In the genomic region with DNA sequence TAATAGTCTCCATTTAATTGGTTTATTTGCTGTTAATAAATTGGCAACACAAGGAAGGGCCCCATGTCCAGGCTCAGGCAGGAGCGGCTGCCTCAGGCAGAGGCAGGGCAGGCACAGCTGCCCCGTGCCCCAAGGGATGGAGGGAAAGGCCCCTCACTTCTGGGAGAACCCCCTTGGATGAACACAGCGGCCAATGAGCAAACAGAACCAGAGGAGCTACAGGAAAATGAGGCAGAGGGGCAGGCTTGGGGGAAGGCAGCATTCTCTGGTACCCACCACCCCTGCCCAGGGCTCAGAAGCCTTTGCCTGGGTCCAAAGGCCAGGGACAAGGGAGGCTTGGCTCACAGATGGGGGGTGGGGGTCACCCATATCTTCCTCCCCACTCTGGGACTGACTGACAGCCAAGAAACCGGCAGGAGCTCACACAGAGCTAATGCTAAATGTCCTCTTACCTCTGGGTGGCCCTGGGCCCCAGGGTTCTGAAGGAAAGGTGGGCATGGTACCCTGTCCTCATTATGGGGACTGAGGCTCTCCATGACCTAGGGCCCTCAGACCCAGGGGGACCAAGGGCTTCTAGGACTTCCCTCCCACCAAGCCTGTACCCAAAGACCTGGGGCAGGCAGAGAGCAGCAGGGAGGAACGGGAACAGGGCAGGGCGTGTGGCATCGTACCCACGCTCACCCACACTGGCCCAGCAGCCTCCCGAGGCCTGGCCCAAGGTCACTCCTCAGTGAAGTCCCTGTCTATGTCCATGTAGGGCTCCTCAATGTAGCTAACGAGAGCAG, we compare ENCODE assay signal across 26 cellular contexts. TPM values are rescaled to one million over a fixed set of nuclear protein-coding genes. Genes with fewer than 3 reads are reported as not detected.
A peak's percentile ranks its signal among the peaks of the same experiment; 100 is the strongest.
DNase-seq lines count a peak whose midpoint lies in the region; ATAC-seq, FAIRE-seq and TF ChIP-seq lines count a peak whose summit lies in the region.
"Had no signal": no experiment of that assay in that cellular context is flagged by ENCODE, and none has a peak within 500 bp of the region (broad histone marks: within the 10 kb centered on the region; RNA-seq: fewer than 3 reads in every experiment).

No MANE protein-coding gene starts in this region.

- no peak overlapping the region; a peak in 1 of 4 replicates for H3K27ac ChIP-seq in SK-N-SH (ENCODE audit: low read depth in 2 of 2, low read length in 1 of 2)
- H3K27ac ChIP-seq in endodermal cell (ENCODE audit: low read depth, low read length): no peak overlapping the region
- no peak overlapping the region for H3K27ac ChIP-seq in kidney (ENCODE audit: low read depth in 2 of 2, low read length in 2 of 2)
- no peak overlapping the region for H3K27ac ChIP-seq in spleen
- no peak overlapping the region for H3K27ac ChIP-seq in PC-9
- H3K27ac ChIP-seq in GM23248: no peak overlapping the region
- H3K27ac ChIP-seq: neural progenitor cell, Peyer's patch, VCaP had no signal

- no TSS peak for BruUV-seq in PC-9 (replicated peaks; lab: Mats Ljungman, UMichigan)

- peaks cover 3% of the 10 kb centered on the region for H3K4me1 Mint-ChIP-seq in endodermal cell
- H3K4me1 Mint-ChIP-seq: neural progenitor cell; stimulated activated naive CD8-positive, alpha-beta T cell treated with anti-CD3 and anti-CD28 coated beads, Interleukin-15, amount 100 ng/mL, for 72 hours had no signal

- TF ChIP-seq CTCF in SK-N-SH (IDR thresholded peaks at IDR 0.05) (0 out of 2 replicates have a peak, but pooled peaks have one; percentile 4), endodermal cell (conservative IDR thresholded peaks at IDR 0.05) (peak; percentile 7), kidney (IDR thresholded peaks at IDR 0.05; ENCODE audit: borderline replicate concordance, extremely low read depth, insufficient read depth) (no peak), spleen (IDR thresholded peaks at IDR 0.05 in 8 of 11, conservative IDR thresholded peaks at IDR 0.05 in 3 of 11) (no peak), PC-9 (conservative IDR thresholded peaks at IDR 0.05) (no peak)

- POLR2A ChIA-PET in SK-N-SH (lab: Yijun Ruan, JAX) (no interaction called here), PC-9 (lab: Charles Lee; ENCODE audit: unreplicated experiment) (no interaction called here)

- no peaks in the 10 kb centered on the region for H4K20me1 ChIP-seq in SK-N-SH (ENCODE audit: insufficient read depth)
- no peaks in the 10 kb centered on the region; the same call in 1 of the 2 replicates for H4K20me1 ChIP-seq in PC-9 (ENCODE audit: insufficient read depth)
- H4K20me1 ChIP-seq in GM23248 (ENCODE audit: insufficient read depth): no peaks in the 10 kb centered on the region

- peaks cover 81% of the 10 kb centered on the region for H3K36me3 Mint-ChIP-seq in endodermal cell (ENCODE audit: low read depth)

- TF ChIP-seq RAD21 in SK-N-SH (IDR thresholded peaks at IDR 0.05; ENCODE audit: low read length): no peak

- no peak for FAIRE-seq in kidney (lab: Jason Lieb, UNC)
- FAIRE-seq: bronchial epithelial cell had no signal

- H3K79me2 ChIP-seq in SK-N-SH (ENCODE audit: insufficient read depth) (no peaks in the 10 kb centered on the region), PC-9 (ENCODE audit: low read depth) (no peaks in the 10 kb centered on the region), GM23248 (ENCODE audit: insufficient read depth) (no peaks in the 10 kb centered on the region)

- no peaks in the 10 kb centered on the region for H3K27me3 ChIP-seq in SK-N-SH (ENCODE audit: insufficient read depth)
- H3K27me3 ChIP-seq in endodermal cell (ENCODE audit: control insufficient read depth, insufficient read depth, low read length, poor library complexity, severe bottlenecking): no peaks in the 10 kb centered on the region
- H3K27me3 ChIP-seq in spleen (replicated peaks in 1 of 7): no peaks in the 10 kb centered on the region
- no peaks in the 10 kb centered on the region for H3K27me3 ChIP-seq in PC-9 (ENCODE audit: insufficient read depth, low read depth)
- H3K27me3 ChIP-seq in GM23248 (replicated peaks; ENCODE audit: insufficient read depth): no peaks in the 10 kb centered on the region
- H3K27me3 ChIP-seq: adrenal gland, neural progenitor cell, Peyer's patch had no signal

- H3K27me3 Mint-ChIP-seq in endodermal cell (ENCODE audit: insufficient read depth): no peaks in the 10 kb centered on the region
- H3K27me3 Mint-ChIP-seq: CD8-positive, alpha-beta memory T cell; dendritic cell treated with granulocyte-macrophage colony-stimulating factor and Interleukin-4, amounts not matched to agents 40 ng/mL and 50 ng/mL, for 4 days; stimulated activated naive CD8-positive, alpha-beta T cell treated with anti-CD3 and anti-CD28 coated beads, Interleukin-15, amount 100 ng/mL, for 72 hours; type B pancreatic cell had no signal

- in situ Hi-C loops in GM23248 (cut with MboI): no loop called here

- no peaks in the 10 kb centered on the region for H3K9me3 ChIP-seq in SK-N-SH
- no peaks in the 10 kb centered on the region for H3K9me3 ChIP-seq in endodermal cell (ENCODE audit: control insufficient read depth, low read length)
- H3K9me3 ChIP-seq in kidney (ENCODE audit: control insufficient read depth in 1 of 2, low read length in 2 of 2): no peaks in the 10 kb centered on the region
- H3K9me3 ChIP-seq in spleen: no peaks in the 10 kb centered on the region
- H3K9me3 ChIP-seq in PC-9 (ENCODE audit: insufficient read depth, low read depth): no peaks in the 10 kb centered on the region
- H3K9me3 ChIP-seq in GM23248 (ENCODE audit: low read depth): no peaks in the 10 kb centered on the region
- H3K9me3 ChIP-seq: adrenal gland, Peyer's patch had no signal

- H3K4me1 ChIP-seq in SK-N-SH (ENCODE audit: control insufficient read depth in 1 of 2, insufficient read depth in 2 of 2, low read depth in 1 of 2, low read length in 1 of 2) (no peaks in the 10 kb centered on the region; a peak in 1 of 4 replicates), endodermal cell (ENCODE audit: control insufficient read depth, insufficient read depth, low read length) (no peaks in the 10 kb centered on the region), kidney (ENCODE audit: control insufficient read depth in 1 of 2, insufficient read depth in 1 of 2, low read depth in 1 of 2, low read length in 2 of 2) (no peaks in the 10 kb centered on the region), spleen (no peaks in the 10 kb centered on the region), PC-9 (replicated peaks; ENCODE audit: insufficient read depth) (no peaks in the 10 kb centered on the region), GM23248 (ENCODE audit: insufficient read depth) (no peaks in the 10 kb centered on the region)
- H3K4me1 ChIP-seq: adrenal gland, neural progenitor cell had no signal

- H3K9me2 ChIP-seq in SK-N-SH (no peaks in the 10 kb centered on the region), PC-9 (ENCODE audit: insufficient read depth) (no peaks in the 10 kb centered on the region), GM23248 (ENCODE audit: insufficient read depth) (no peaks in the 10 kb centered on the region)

- H3K4me2 ChIP-seq in SK-N-SH (no peak overlapping the region), PC-9 (no peak overlapping the region), GM23248 (ENCODE audit: unreplicated experiment) (no peak overlapping the region)
- H3K4me2 ChIP-seq: neural progenitor cell had no signal

- H3K4me3 ChIP-seq in SK-N-SH (ENCODE audit: low read depth in 2 of 2, low read length in 1 of 2) (no peak overlapping the region), endodermal cell (ENCODE audit: low read length) (no peak overlapping the region), kidney (ENCODE audit: low read length in 2 of 2) (no peak overlapping the region), spleen (no peak overlapping the region), PC-9 (no peak overlapping the region), GM23248 (no peak overlapping the region)
- H3K4me3 ChIP-seq: adrenal gland, neural progenitor cell, Peyer's patch had no signal

- intact Hi-C loops in kidney (cut with DNase I): no loop called here
- intact Hi-C loops in spleen (cut with DNase I; ENCODE audit: low total_unique reads): no loop called here
- intact Hi-C loops in PC-9 (cut with micrococcal nuclease; ENCODE audit: unreplicated experiment): no loop called here

- DNase-seq in SK-N-SH: no peak
- DNase-seq in endodermal cell: no peak
- DNase-seq in kidney: peak; percentile 15
- DNase-seq in spleen: peak; percentile 39
- no peak for DNase-seq in PC-9
- DNase-seq in nucleus accumbens (lab: John Stamatoyannopoulos, UW): no peak
- DNase-seq in GM23248: no peak
- DNase-seq: 8988T; activated CD4-positive, alpha-beta T cell treated with anti-CD3 and anti-CD28 coated beads, Interleukin-2, amount 50 U/mL, for 1 hour; activated effector memory CD4-positive, alpha-beta T cell treated with Interleukin-2 at 50 U/mL for 16 hours; adrenal gland; AML-193; GF-D8; NCI-H1092; NCI-H2029 treated with DMSO at 0.1 percent for 48 hours; NCI-H446; stimulated activated CD4-positive, alpha-beta T cell treated with anti-CD3 and anti-CD28 coated beads, Interleukin-4, amount 100 ng/mL, for 24 hours; stimulated activated naive CD8-positive, alpha-beta T cell treated with anti-CD3 and anti-CD28 coated beads, Interleukin-15, amount 100 ng/mL, for 72 hours had no signal

- H3F3A ChIP-seq in SK-N-SH (replicated peaks; ENCODE audit: insufficient read depth) (no peaks in the 10 kb centered on the region), PC-9 (ENCODE audit: insufficient read depth, low read depth) (0 out of 2 replicates have a peak, but pooled peaks cover 3% of the 10 kb centered on the region), GM23248 (ENCODE audit: insufficient read depth) (peaks cover 7% of the 10 kb centered on the region; the same call in 1 of the 2 replicates)

- WGBS in SK-N-SH (ENCODE audit: low lambda C conversion rate): 76% methylated on average over 4 of the region's 10 CpGs
- 86 to 100% methylated on average over 4 to 10 of the region's 10 CpGs for WGBS in endodermal cell (ENCODE audit: insufficient coverage in 1 of 2, insufficient read length in 1 of 2), 2 experiments
- 86 to 96% (median 90%) methylated on average over 6 to 10 of the region's 10 CpGs for WGBS in spleen, 5 donors
- whole genome bisulfite sequencing in GM23248 (ENCODE audit: low coverage in 1 of 2, low lambda C conversion rate in 2 of 2, missing lambda C conversion rate in 2 of 2), 2 experiments: 85 to 89% methylated on average over 10 of the region's 10 CpGs

- no peak for TF ChIP-seq POLR2A in spleen (IDR thresholded peaks at IDR 0.05)

- H3K27ac Mint-ChIP-seq in endodermal cell: no peak overlapping the region
- H3K27ac Mint-ChIP-seq: dendritic cell treated with granulocyte-macrophage colony-stimulating factor and Interleukin-4, amounts not matched to agents 40 ng/mL and 50 ng/mL, for 4 days; neural progenitor cell; type B pancreatic cell had no signal

- TF ChIP-seq EP300 in SK-N-SH (IDR thresholded peaks at IDR 0.05; ENCODE audit: borderline replicate concordance in 1 of 2, low read depth in 1 of 2, low read length in 1 of 2): no peak

- H3K36me3 ChIP-seq in SK-N-SH (replicated peaks in 1 of 2; ENCODE audit: control insufficient read depth in 1 of 2, insufficient read depth in 2 of 2, low read length in 1 of 2) (peaks cover 28 to 91% of the 10 kb centered on the region in 2 experiments), endodermal cell (ENCODE audit: control insufficient read depth, insufficient read depth, low read length) (peaks cover 62% of the 10 kb centered on the region), kidney (ENCODE audit: control insufficient read depth in 1 of 2, insufficient read depth in 2 of 2, low read length in 2 of 2) (peaks cover 44 to 54% of the 10 kb centered on the region in 2 donors), spleen (peaks cover 0 to 100% (median 99%) of the 10 kb centered on the region in 6 donors), PC-9 (ENCODE audit: low read depth) (no peaks in the 10 kb centered on the region), GM23248 (ENCODE audit: low read depth) (peaks cover 15% of the 10 kb centered on the region)
- H3K36me3 ChIP-seq: neural progenitor cell had no signal

- no peak for ATAC-seq in SK-N-SH treated with all-trans-retinoic acid at 6 μM for 48 hours

- CTCF ChIA-PET in SK-N-SH (lab: Yijun Ruan, JAX) (interaction anchor here (1.1 to 4.2 kb wide), 3 partner anchors 17 to 133 kb away, joined by 3 to 33 read pairs (median 7); a partner anchor contains a TSS), PC-9 (lab: Charles Lee) (interaction anchor here (0.5 kb wide), 1 partner anchor 94 kb away, joined by 7 read pairs; no protein-coding TSS in a partner anchor)

- H3K9me3 Mint-ChIP-seq in endodermal cell: no peaks in the 10 kb centered on the region
- H3K9me3 Mint-ChIP-seq: CD8-positive, alpha-beta memory T cell; dendritic cell treated with granulocyte-macrophage colony-stimulating factor and Interleukin-4, amounts not matched to agents 40 ng/mL and 50 ng/mL, for 4 days; neural progenitor cell; stimulated activated naive CD8-positive, alpha-beta T cell treated with anti-CD3 and anti-CD28 coated beads, Interleukin-15, amount 100 ng/mL, for 72 hours; type B pancreatic cell had no signal

- H2AFZ ChIP-seq in SK-N-SH (ENCODE audit: low read depth) (no peak overlapping the region), PC-9 (no peak overlapping the region), GM23248 (no peak overlapping the region)
- H2AFZ ChIP-seq: neural progenitor cell had no signal

- no peak overlapping the region for H3K4me3 Mint-ChIP-seq in endodermal cell
- H3K4me3 Mint-ChIP-seq: CD8-positive, alpha-beta memory T cell; dendritic cell treated with granulocyte-macrophage colony-stimulating factor and Interleukin-4, amounts not matched to agents 40 ng/mL and 50 ng/mL, for 4 days; neural progenitor cell; stimulated activated naive CD8-positive, alpha-beta T cell treated with anti-CD3 and anti-CD28 coated beads, Interleukin-15, amount 100 ng/mL, for 72 hours; type B pancreatic cell had no signal

- H3K9ac ChIP-seq in SK-N-SH (no peak overlapping the region), endodermal cell (ENCODE audit: extremely low read depth, low read length, poor library complexity, severe bottlenecking) (no peak overlapping the region), kidney (ENCODE audit: low read length in 2 of 2) (no peak overlapping the region), GM23248 (no peak overlapping the region)
- H3K9ac ChIP-seq: neural progenitor cell had no signal

RNA-seq across cellular contexts. Expression of a gene that starts 47.0 kb away (rescaled TPM):
- polyA plus RNA-seq in SK-N-SH (2012; rRNA removed): 0.32 and 0.41 TPM in 2 replicates
- 0.06 and 0.47 TPM in 2 replicates for polyA plus RNA-seq in SK-N-SH (2012; cell fraction: cytosol; rRNA removed)
- polyA plus RNA-seq in SK-N-SH (2012; cell fraction: nucleus; rRNA removed): 1.6 and 1.9 TPM in 2 replicates
- total RNA-seq in endodermal cell: under 1 TPM; 0.37 to 0.49 TPM
- 0.78 TPM for polyA plus RNA-seq in endodermal cell (2013, experiment 1 of 2)
- 0.62 TPM for polyA plus RNA-seq in endodermal cell (2013, experiment 2 of 2)
- 0.76 TPM for total RNA-seq in kidney
- polyA plus RNA-seq in kidney (ENCODE audit: insufficient read depth, low read depth, low replicate concordance): 3.7 TPM
- total RNA-seq in spleen: 1 to 10 TPM in 3 of 7 donors, under 1 TPM in 4; 0.09 to 1.7 (median 0.60) TPM
- under 1 TPM; 0.72 to 0.83 (median 0.77) TPM for polyA plus RNA-seq in spleen
- total RNA-seq in PC-9 (2021): 1.0 and 2.3 TPM in 2 replicates
- under 0.01 and 0.11 TPM in 2 replicates for total RNA-seq in GM23248 (2014; rRNA removed; shearing (Covaris generic))
- 0.13 and 0.49 TPM in 2 replicates for polyA plus RNA-seq in GM23248 (2016; fragmentation: Nextera tagmentation; extraction: Ambion mirVana)

RNA-seq across cellular contexts. Expression of a gene that starts 47.0 kb away (rescaled TPM):
- polyA plus RNA-seq in SK-N-SH (2012; rRNA removed) (95.6 and 117 TPM in 2 replicates), kidney (ENCODE audit: insufficient read depth, low read depth, low replicate concordance) (71.5 TPM), spleen (10 to 100 TPM; 19.8 to 40.0 (median 39.0) TPM), GM23248 (2016; fragmentation: Nextera tagmentation; extraction: Ambion mirVana) (68.3 and 75.0 TPM in 2 replicates)
- 61.2 and 78.3 TPM in 2 replicates for polyA plus RNA-seq in SK-N-SH (2012; cell fraction: cytosol; rRNA removed)
- 247 and 324 TPM in 2 replicates for polyA plus RNA-seq in SK-N-SH (2012; cell fraction: nucleus; rRNA removed)
- total RNA-seq in endodermal cell (10 to 100 TPM; 60.8 to 71.3 TPM), kidney (54.9 TPM), spleen (10 to 100 TPM; 23.8 to 46.1 (median 31.8) TPM), PC-9 (2021) (131 and 138 TPM in 2 replicates)
- polyA plus RNA-seq in endodermal cell (2013, experiment 1 of 2): 43.8 TPM
- polyA plus RNA-seq in endodermal cell (2013, experiment 2 of 2): 41.5 TPM
- 80.7 and 85.9 TPM in 2 replicates for total RNA-seq in GM23248 (2014; rRNA removed; shearing (Covaris generic))

Comparison
In these comparisons a context has a peak if more than half of its experiments do, and no peak if none do; other contexts are left out.
1. DNase-seq: peak in kidney (single experiment) and spleen (single experiment); none in SK-N-SH (single experiment), endodermal cell (single experiment), PC-9 (0 of 2), nucleus accumbens (0 of 56) and GM23248 (single experiment).
2. CTCF ChIP-seq: peak in SK-N-SH (single experiment) and endodermal cell (single experiment); none in kidney (single experiment), spleen (0 of 11) and PC-9 (single experiment).